Comparison of ENCODE assay signal across 20 cellular contexts in the genomic region with DNA sequence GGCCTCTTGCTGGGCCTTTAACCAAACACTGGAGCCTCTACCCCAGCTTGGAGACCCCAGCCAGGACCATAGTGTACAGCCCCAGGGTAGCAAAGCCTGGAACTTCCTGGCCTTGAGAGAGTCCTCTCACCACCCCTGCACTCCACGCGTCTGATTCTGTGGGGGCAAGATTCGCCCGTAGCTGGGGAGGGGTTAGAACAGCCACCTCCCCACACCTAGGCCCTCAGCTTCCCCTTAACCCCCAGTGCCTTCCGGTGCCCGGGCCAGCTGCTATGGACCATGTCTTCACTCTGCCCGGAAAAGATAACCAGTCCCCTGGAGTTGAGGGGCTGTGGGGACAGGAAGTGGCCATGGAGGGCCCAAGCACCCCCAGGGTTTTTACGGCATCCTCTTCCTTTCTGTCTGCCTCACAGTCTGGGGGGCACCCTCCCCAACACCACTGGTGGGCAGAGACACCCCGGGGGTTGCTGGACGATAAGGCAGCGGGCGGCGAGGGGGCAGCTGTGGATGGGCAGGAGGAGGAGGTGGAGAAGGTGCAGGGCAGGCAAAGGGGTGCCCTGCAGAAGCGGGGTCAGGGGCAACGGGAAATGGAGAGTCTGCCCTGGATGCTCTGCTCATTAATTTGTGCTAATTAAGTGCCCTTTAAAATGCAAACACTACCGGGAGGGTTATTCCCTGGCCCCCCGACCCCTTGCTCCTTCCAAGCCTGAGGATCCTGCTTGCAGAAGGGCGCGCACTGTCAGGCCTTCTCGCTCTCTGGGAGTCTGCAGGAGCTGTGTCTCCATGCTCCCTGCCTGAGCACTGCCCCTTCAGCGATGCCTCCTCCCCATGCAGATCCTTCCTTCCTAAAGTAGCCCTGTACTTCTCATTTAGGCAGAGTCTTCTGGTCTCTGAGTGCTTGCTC.
"Had no signal": no experiment of that assay in that cellular context is flagged by ENCODE, and none has a peak within 500 bp of the region (broad histone marks: within the 10 kb centered on the region; RNA-seq: fewer than 3 reads in every experiment).

No MANE protein-coding gene starts in this region.

- FAIRE-seq: astrocyte, bronchial epithelial cell, urothelium cell line had no signal

- H3K27ac ChIP-seq: dorsolateral prefrontal cortex, hepatocyte, left ventricle myocardium inferior, neutrophil, thyroid gland had no signal

- H3K9me3 ChIP-seq: left ventricle myocardium inferior, neutrophil, thyroid gland had no signal

- H3K27me3 ChIP-seq: dorsolateral prefrontal cortex, hepatocyte, thyroid gland had no signal

- ATAC-seq: stimulated activated memory B cell treated with anti-CD40 and anti-IgM and Interleukin-4, amounts not matched to agents 10 μg/mL and 1 μg/mL and 100 μg/mL, for 72 hours; T-cell; WTC11 had no signal

- DNase-seq: activated CD4-positive, alpha-beta T cell treated with anti-CD3 and anti-CD28 coated beads for 4 hours; activated CD8-positive, alpha-beta memory T cell treated with anti-CD3 and anti-CD28 coated beads for 24 hours; activated naive CD4-positive, alpha-beta T cell treated with Interleukin-2 at 50 U/mL for 16 hours; dorsolateral prefrontal cortex; endodermal cell; erythroblast; left ventricle myocardium inferior; naive B cell; retina; stimulated activated CD4-positive, alpha-beta T cell treated with anti-CD3 and anti-CD28 coated beads, Interleukin-2, amount 100 ng/mL, for 48 hours; T-cell; T1000; thyroid gland had no signal

- H3K36me3 ChIP-seq: left ventricle myocardium inferior, neutrophil, thyroid gland had no signal

- H3K4me2 ChIP-seq: hepatocyte had no signal

- H3K4me3 ChIP-seq: dorsolateral prefrontal cortex, hepatocyte, left ventricle myocardium inferior, thyroid gland had no signal
